Comparison of ENCODE assay signal across 12 cellular contexts in genomic region chr21:31874817-31875216, GRCh38. TPM values are rescaled to one million over a fixed set of nuclear protein-coding genes. Genes with fewer than 3 reads are reported as not detected.
A peak's percentile ranks its signal among the peaks of the same experiment; 100 is the strongest.
DNase-seq lines count a peak whose midpoint lies in the region; ATAC-seq and TF ChIP-seq lines count a peak whose summit lies in the region.
"Had no signal": no experiment of that assay in that cellular context is flagged by ENCODE, and none has a peak within 500 bp of the region (broad histone marks: within the 10 kb centered on the region; RNA-seq: fewer than 3 reads in every experiment).

No MANE protein-coding gene starts in this region.

- intact Hi-C loops in sciatic nerve (cut with DNase I): no loop called here

- no peaks in the 10 kb centered on the region for H3K27me3 ChIP-seq in WERI-Rb-1 (ENCODE audit: insufficient read depth, low read depth, severe bottlenecking)
- no peaks in the 10 kb centered on the region for H3K27me3 ChIP-seq in right atrium auricular region

- DNase-seq in GM10266 (ENCODE audit: extremely low spot score) (peak; percentile 19), WERI-Rb-1 (peak; percentile 50), iPS-NIHi11 (ENCODE audit: low spot score) (peak; percentile 26), sciatic nerve (ENCODE audit: low spot score) (no peak), right atrium auricular region (ENCODE audit: low spot score) (no peak)
- no peak for DNase-seq in stimulated activated naive CD8-positive, alpha-beta T cell treated with anti-CD3 and anti-CD28 coated beads, Interleukin-15, Interleukin-2, amounts not matched to agents 100 U/mL and 50 U/mL, for 24 hours
- DNase-seq: activated CD4-positive, alpha-beta T cell treated with anti-CD3 and anti-CD28 coated beads for 1 hour; DMS153 had no signal

- H3K4me3 ChIP-seq in WERI-Rb-1 (ENCODE audit: low read depth, low read length) (peak overlapping the region; percentile 88), right atrium auricular region (no peak overlapping the region)

- TF ChIP-seq CTCF in GM10266 (IDR thresholded peaks at IDR 0.05; ENCODE audit: control insufficient read depth, insufficient read depth, low read depth, missing control alignments) (no peak), WERI-Rb-1 (IDR thresholded peaks at IDR 0.05; ENCODE audit: low read depth, low read length) (peak; percentile 8; the same call in 1 of the 2 replicates), right atrium auricular region (IDR thresholded peaks at IDR 0.05) (no peak)

- no peak overlapping the region; the same call in 1 of the 2 replicates for H3K27ac ChIP-seq in WERI-Rb-1
- H3K27ac ChIP-seq in right atrium auricular region: no peak overlapping the region
- H3K27ac ChIP-seq: RWPE1 had no signal

- peaks cover 0 to 35% of the 10 kb centered on the region in 2 donors for H3K4me1 ChIP-seq in right atrium auricular region

- H3K9me3 ChIP-seq in WERI-Rb-1 (ENCODE audit: severe bottlenecking) (no peaks in the 10 kb centered on the region), right atrium auricular region (no peaks in the 10 kb centered on the region)

- H3K36me3 ChIP-seq in WERI-Rb-1: peaks cover 22% of the 10 kb centered on the region
- H3K36me3 ChIP-seq in right atrium auricular region: no peaks in the 10 kb centered on the region

- peak; percentile 29 for ATAC-seq in sciatic nerve
- ATAC-seq in GM19395 (IDR thresholded peaks at IDR 0.05; ENCODE audit: unreplicated experiment): no peak
- no peak for ATAC-seq in GM18873 (IDR thresholded peaks at IDR 0.05; ENCODE audit: low FRiP score, unreplicated experiment)
- ATAC-seq in stimulated activated naive CD8-positive, alpha-beta T cell treated with anti-CD3 and anti-CD28 coated beads, Interleukin-15, Interleukin-2, amounts not matched to agents 100 U/mL and 50 U/mL, for 24 hours: no peak

RNA-seq across cellular contexts. Expression of gene HUNK, which starts 2.0 kb away (rescaled TPM):
- total RNA-seq in sciatic nerve (0.53 TPM), right atrium auricular region (1 to 10 TPM in 1 of 2 donors, under 1 TPM in 1; 0.20 to 2.0 TPM)
- total RNA-seq: pulmonary artery endothelial cell had no signal

Comparison
In these comparisons a context has a peak if more than half of its experiments do, and no peak if none do; other contexts are left out.
1. DNase-seq: peak in GM10266 (single experiment), WERI-Rb-1 (single experiment) and iPS-NIHi11 (single experiment); none in sciatic nerve (single experiment), stimulated activated naive CD8-positive, alpha-beta T cell treated with anti-CD3 and anti-CD28 coated beads, Interleukin-15, Interleukin-2, amounts not matched to agents 100 U/mL and 50 U/mL, for 24 hours (single experiment) and right atrium auricular region (single experiment).